Comparison of ENCODE assay signal across 1 cellular context in genomic region chr1:117611894-117612481, GRCh38.
TF ChIP-seq lines count a peak whose summit lies in the region.

No MANE protein-coding gene starts in this region.

TF ChIP-seq in K562, 482 proteins besides CTCF, POLR2A, EP300 and RAD21:
- TF ChIP-seq SPI1 (IDR thresholded peaks at IDR 0.05; ENCODE audit: borderline replicate concordance, low read depth, low read length): no peak
- TF ChIP-seq CEBPG (CRISPR knock-in tag; IDR thresholded peaks at IDR 0.05): no peak
- TF ChIP-seq CEBPG (tag; conservative IDR thresholded peaks at IDR 0.05 in 1 of 2, IDR thresholded peaks at IDR 0.05 in 1 of 2): no peak
- no peak for TF ChIP-seq CREB1 (IDR thresholded peaks at IDR 0.05)
- 0 out of 2 replicates have a peak, but pooled peaks have one; percentile 8 for TF ChIP-seq CREB1 (CRISPR knock-in tag; IDR thresholded peaks at IDR 0.05)
- TF ChIP-seq PTRF (tag; IDR thresholded peaks at IDR 0.05): 0 out of 2 replicates have a peak, but pooled peaks have one; percentile 31
- TF ChIP-seq KDM1A (IDR thresholded peaks at IDR 0.05): peak; percentile 32 to 54; a peak in 3 of 4 replicates
- no peak for TF ChIP-seq DACH1 (IDR thresholded peaks at IDR 0.05; ENCODE audit: partially characterized antibody)
- peak; percentile 5; the same call in 1 of the 2 replicates for TF ChIP-seq ZNF384 (IDR thresholded peaks at IDR 0.05; ENCODE audit: low read depth, low read length)
- TF ChIP-seq MXI1 (IDR thresholded peaks at IDR 0.05; ENCODE audit: low read depth, low read length): no peak
- no peak for TF ChIP-seq SMC3 (conservative IDR thresholded peaks at IDR 0.05; ENCODE audit: insufficient read depth, low read depth, low read length)
- TF ChIP-seq KAT7 (CRISPR knock-in tag; IDR thresholded peaks at IDR 0.05; ENCODE audit: borderline replicate concordance): peak; percentile 74; the same call in 1 of the 2 replicates
- no peak for TF ChIP-seq C11orf30 (IDR thresholded peaks at IDR 0.05; ENCODE audit: low read depth)
- TF ChIP-seq BRD4 (IDR thresholded peaks at IDR 0.05): 0 out of 2 replicates have a peak, but pooled peaks have one; percentile 20
- TF ChIP-seq ZKSCAN1 (IDR thresholded peaks at IDR 0.05; ENCODE audit: low read depth, low read length): peak; percentile 87
- TF ChIP-seq ZNF395 (CRISPR knock-in tag; IDR thresholded peaks at IDR 0.05): 0 out of 2 replicates have a peak, but pooled peaks have one; percentile 5
- no peak for TF ChIP-seq RBM34 (IDR thresholded peaks at IDR 0.05; ENCODE audit: borderline replicate concordance, insufficient read depth, low read length)
- no peak for TF ChIP-seq SNRNP70 (optimal IDR thresholded peaks at IDR 0.05; ENCODE audit: low read depth, low read length)
- TF ChIP-seq SNAPC5 (CRISPR knock-in tag; IDR thresholded peaks at IDR 0.05): no peak
